Comparison of ENCODE assay signal across 1 cellular context in genomic region chr11:58770627-58771457, GRCh38.
TF ChIP-seq lines count a peak whose summit lies in the region.

No MANE protein-coding gene starts in this region.

TF ChIP-seq in K562, 482 proteins besides CTCF, POLR2A, EP300 and RAD21 (continued from another document and continues in another):
- TF ChIP-seq THRA (IDR thresholded peaks at IDR 0.05) (no peak), KDM1A (IDR thresholded peaks at IDR 0.05) (peak; percentile 52 to 67; a peak in 2 of 4 replicates), XRCC4 (IDR thresholded peaks at IDR 0.05; ENCODE audit: extremely low read depth, insufficient read depth, insufficient read length) (no peak), ZNF212 (CRISPR knock-in tag; IDR thresholded peaks at IDR 0.05) (no peak), KDM2B (CRISPR knock-in tag; IDR thresholded peaks at IDR 0.05) (no peak), TAF9B (IDR thresholded peaks at IDR 0.05; ENCODE audit: partially characterized antibody) (peak; percentile 69), PATZ1 (CRISPR knock-in tag; IDR thresholded peaks at IDR 0.05; ENCODE audit: borderline replicate concordance) (0 out of 2 replicates have a peak, but pooled peaks have one; percentile 64), ZNF740 (CRISPR knock-in tag; IDR thresholded peaks at IDR 0.05) (0 out of 2 replicates have a peak, but pooled peaks have one; percentile 32), ZNF740 (tag; IDR thresholded peaks at IDR 0.05) (no peak), RBM34 (IDR thresholded peaks at IDR 0.05; ENCODE audit: borderline replicate concordance, insufficient read depth, low read length) (no peak), HMGN3 (IDR thresholded peaks at IDR 0.05; ENCODE audit: borderline replicate concordance, extremely low read depth, insufficient read length, low read depth, low read length) (no peak), NR0B1 (IDR thresholded peaks at IDR 0.05; ENCODE audit: partially characterized antibody) (no peak), TCF3 (CRISPR knock-in tag; IDR thresholded peaks at IDR 0.05) (peak; percentile 68), RCOR1 (IDR thresholded peaks at IDR 0.05; ENCODE audit: borderline replicate concordance in 1 of 2, low read depth in 2 of 2, low read length in 2 of 2) (peak in 1 of 2 experiments; percentile 64; a peak in 1 of 4 replicates), SOX6 (IDR thresholded peaks at IDR 0.05) (peak; percentile 57; the same call in 1 of the 2 replicates), PKNOX1 (IDR thresholded peaks at IDR 0.05) (peak; percentile 96), SUPT5H (IDR thresholded peaks at IDR 0.05) (peak; percentile 66; the same call in 1 of the 2 replicates), HDAC1 (IDR thresholded peaks at IDR 0.05) (peak in 1 of 2 experiments; percentile 87; a peak in 2 of 4 replicates), KLF16 (IDR thresholded peaks at IDR 0.05) (no peak), E2F1 (CRISPR knock-in tag; IDR thresholded peaks at IDR 0.05) (no peak), NBN (IDR thresholded peaks at IDR 0.05; ENCODE audit: low read depth) (peak; percentile 85), GMEB1 (CRISPR knock-in tag; IDR thresholded peaks at IDR 0.05) (peak; percentile 16; the same call in 1 of the 2 replicates), TARDBP (IDR thresholded peaks at IDR 0.05) (no peak), HMGXB4 (CRISPR knock-in tag; IDR thresholded peaks at IDR 0.05) (no peak), KDM4B (IDR thresholded peaks at IDR 0.05; ENCODE audit: borderline replicate concordance in 2 of 2, low read depth in 1 of 2) (no peak), RFX1 (IDR thresholded peaks at IDR 0.05) (no peak), STAT6 (CRISPR knock-in tag; IDR thresholded peaks at IDR 0.05) (no peak), MCM5 (IDR thresholded peaks at IDR 0.05; ENCODE audit: low read depth) (no peak), ATF3 (IDR thresholded peaks at IDR 0.05) (peak; percentile 85), ATF3 (CRISPR knock-in tag; conservative IDR thresholded peaks at IDR 0.05) (no peak), ZKSCAN3 (CRISPR knock-in tag; IDR thresholded peaks at IDR 0.05) (no peak), NKRF (IDR thresholded peaks at IDR 0.05; ENCODE audit: borderline replicate concordance) (peak; percentile 46; the same call in 1 of the 2 replicates), HINFP (tag; conservative IDR thresholded peaks at IDR 0.05; ENCODE audit: low read depth) (peak; percentile 37; the same call in 1 of the 2 replicates), SAFB (IDR thresholded peaks at IDR 0.05; ENCODE audit: borderline replicate concordance, low read depth, low read length) (no peak), THAP12 (CRISPR knock-in tag; IDR thresholded peaks at IDR 0.05) (0 out of 2 replicates have a peak, but pooled peaks have one; percentile 42)
